17 cellular contexts compared by ENCODE assay signal in genomic region chr2:71974846-71975245, GRCh38.
"Had no signal": no experiment of that assay in that cellular context is flagged by ENCODE, and none has a peak within 500 bp of the region (broad histone marks: within the 10 kb centered on the region; RNA-seq: fewer than 3 reads in every experiment).

No MANE protein-coding gene starts in this region.

- H3K27me3 ChIP-seq: thyroid gland had no signal

- FAIRE-seq: endometrium, frontal cortex, TTC549 had no signal

- ATAC-seq: esophagus mucosa; left cardiac atrium; mucosa of descending colon; naive thymus-derived CD4-positive, alpha-beta T cell had no signal

- H3K9me3 ChIP-seq: mucosa of descending colon, thyroid gland had no signal

- H3K36me3 Mint-ChIP-seq: activated naive CD8-positive, alpha-beta T cell treated with anti-CD3 and anti-CD28 coated beads for 36 hours; naive thymus-derived CD4-positive, alpha-beta T cell had no signal

- H3K4me1 Mint-ChIP-seq: activated CD4-positive, alpha-beta T cell treated with anti-CD3 and anti-CD28 coated beads, Interleukin-2, amount 10 ng/mL, durations not matched to agents 7 days and 5 days; activated naive CD8-positive, alpha-beta T cell treated with anti-CD3 and anti-CD28 coated beads for 36 hours; naive thymus-derived CD4-positive, alpha-beta T cell had no signal

- H3K4me3 ChIP-seq: mucosa of descending colon, sigmoid colon, thyroid gland had no signal

- H3K4me3 Mint-ChIP-seq: activated CD4-positive, alpha-beta T cell treated with anti-CD3 and anti-CD28 coated beads, Interleukin-2, amount 10 ng/mL, durations not matched to agents 7 days and 5 days; activated naive CD8-positive, alpha-beta T cell treated with anti-CD3 and anti-CD28 coated beads for 36 hours; naive thymus-derived CD4-positive, alpha-beta T cell had no signal

- H3K27ac Mint-ChIP-seq: activated CD4-positive, alpha-beta T cell treated with anti-CD3 and anti-CD28 coated beads, Interleukin-2, amount 10 ng/mL, durations not matched to agents 7 days and 5 days; activated naive CD8-positive, alpha-beta T cell treated with anti-CD3 and anti-CD28 coated beads for 36 hours; naive thymus-derived CD4-positive, alpha-beta T cell had no signal

- H3K9me3 Mint-ChIP-seq: activated CD4-positive, alpha-beta T cell treated with anti-CD3 and anti-CD28 coated beads, Interleukin-2, amount 10 ng/mL, durations not matched to agents 7 days and 5 days; activated naive CD8-positive, alpha-beta T cell treated with anti-CD3 and anti-CD28 coated beads for 36 hours had no signal

- H3K36me3 ChIP-seq: sigmoid colon, thyroid gland had no signal

- H3K27ac ChIP-seq: parathyroid adenoma, sigmoid colon, thyroid gland had no signal

- DNase-seq: activated CD4-positive, alpha-beta T cell treated with anti-CD3 and anti-CD28 coated beads, Interleukin-2, amount 10 ng/mL, durations not matched to agents 7 days and 5 days; activated CD8-positive, alpha-beta memory T cell treated with anti-CD3 and anti-CD28 coated beads, Interleukin-2, amount 50 U/mL, for 48 hours; activated gamma-delta T cell treated with Interleukin-2 at 50 U/mL for 16 hours; activated naive CD8-positive, alpha-beta T cell treated with anti-CD3 and anti-CD28 coated beads for 36 hours; anterior cingulate cortex; head of caudate nucleus; left cardiac atrium; mucosa of descending colon; naive thymus-derived CD4-positive, alpha-beta T cell; sigmoid colon; stimulated activated CD4-positive, alpha-beta T cell treated with anti-CD3 and anti-CD28 coated beads, Interleukin-2, amount 100 ng/mL, for 24 hours; thyroid gland had no signal

- H3K4me1 ChIP-seq: parathyroid adenoma, sigmoid colon, thyroid gland had no signal
